8 cellular contexts compared by ENCODE assay signal in genomic region chr7:3897430-3898385, GRCh38.
A peak's percentile ranks its signal among the peaks of the same experiment; 100 is the strongest.
DNase-seq lines count a peak whose midpoint lies in the region; ATAC-seq, FAIRE-seq and TF ChIP-seq lines count a peak whose summit lies in the region.

No MANE protein-coding gene starts in this region.

- no peak overlapping the region for H3K4me3 ChIP-seq in SJCRH30
- no peak overlapping the region for H3K4me3 ChIP-seq in GM12878
- H3K4me3 ChIP-seq in kidney (ENCODE audit: low read length in 2 of 2) = no peak overlapping the region

- H3K9ac ChIP-seq in GM12878 (ENCODE audit: control insufficient read depth, insufficient read depth, low read length) (no peak overlapping the region), kidney (ENCODE audit: low read length in 2 of 2) (no peak overlapping the region)

- RAD21 ChIA-PET in GM12878 (lab: Charles Lee; ENCODE audit: unreplicated experiment) = no interaction called here

- H4K20me1 ChIP-seq in GM12878 (ENCODE audit: control insufficient read depth, insufficient read depth) = no peaks in the 10 kb centered on the region

- TF ChIP-seq RAD21 in GM12878 (IDR thresholded peaks at IDR 0.05; ENCODE audit: insufficient read depth, low read depth, low read length) = peak; percentile 51

- CTCF ChIA-PET in GM12878 (lab: Yijun Ruan, JAX) = interaction anchor here (1.1 to 1.9 kb wide), 3 partner anchors 8 to 1033 kb away, joined by 4 to 6 read pairs (median 4); no protein-coding TSS in a partner anchor

- peak; percentile 57 for DNase-seq in Daoy (ENCODE audit: low read depth)
- DNase-seq in SJCRH30 = peak; percentile 74 to 93
- DNase-seq in GM12878 (ENCODE audit: low read depth, low spot score) = no peak
- no peak for DNase-seq in kidney
- peak in 2 of 3 donors; percentile 6 to 9 for DNase-seq in stimulated activated CD4-positive, alpha-beta T cell treated with anti-CD3 and anti-CD28 coated beads, TNF-alpha, amount 100 ng/mL, for 1 hour (ENCODE audit: low read depth in 3 of 3, low spot score in 1 of 3)

- BruUV-seq in GM12878 (replicated peaks; lab: Mats Ljungman, UMichigan) = no TSS peak

- H3K36me3 ChIP-seq in SJCRH30 (no peaks in the 10 kb centered on the region), GM12878 (ENCODE audit: control insufficient read depth in 2 of 2, insufficient read depth in 2 of 2, low read length in 1 of 2) (no peaks in the 10 kb centered on the region), kidney (ENCODE audit: control insufficient read depth in 1 of 2, insufficient read depth in 2 of 2, low read length in 2 of 2) (no peaks in the 10 kb centered on the region)

- SMC1A ChIA-PET in GM12878 (lab: Charles Lee; ENCODE audit: uncharacterized antibody, unreplicated experiment) = no interaction called here

- ATAC-seq in HG03354 (IDR thresholded peaks at IDR 0.05; ENCODE audit: poor library complexity, severe bottlenecking, unreplicated experiment) (peak; percentile 57), GM12878 (peak; percentile 48; the same call in 1 of the 3 replicates), GM18861 (IDR thresholded peaks at IDR 0.05; ENCODE audit: unreplicated experiment) (no peak), HG03039 (IDR thresholded peaks at IDR 0.05; ENCODE audit: unreplicated experiment) (no peak)

- no peak overlapping the region for H2AFZ ChIP-seq in GM12878 (ENCODE audit: control insufficient read depth, low read depth, low read length)

- intact Hi-C loops in GM12878 (cut with micrococcal nuclease; ENCODE audit: unreplicated experiment) (loop anchor here (5.0 kb wide), 1 partner anchor 1030 kb away; no protein-coding TSS in a partner anchor), kidney (cut with DNase I) (no loop called here)

- no peak for TF ChIP-seq EP300 in GM12878 (IDR thresholded peaks at IDR 0.05; ENCODE audit: borderline replicate concordance in 1 of 2, control insufficient read depth in 1 of 2, low read depth in 2 of 2, low read length in 2 of 2)

- FAIRE-seq in GM12878 (lab: Jason Lieb, UNC) (no peak), kidney (lab: Jason Lieb, UNC) (no peak)

- no peaks in the 10 kb centered on the region for H3K9me3 ChIP-seq in SJCRH30 (replicated peaks)
- H3K9me3 ChIP-seq in GM12878 (replicated peaks; ENCODE audit: control insufficient read depth, insufficient read depth, low read length) = no peaks in the 10 kb centered on the region
- H3K9me3 ChIP-seq in kidney (ENCODE audit: control insufficient read depth in 1 of 2, low read length in 2 of 2) = no peaks in the 10 kb centered on the region

- no peaks in the 10 kb centered on the region for H3K27me3 ChIP-seq in SJCRH30
- H3K27me3 ChIP-seq in GM12878 (replicated peaks in 1 of 2; ENCODE audit: control insufficient read depth in 2 of 2, insufficient read depth in 2 of 2, low read length in 1 of 2) = no peaks in the 10 kb centered on the region

- TF ChIP-seq POLR2A in GM12878 (IDR thresholded peaks at IDR 0.05; ENCODE audit: low read depth, low read length) = no peak

- H3K79me2 ChIP-seq in GM12878 (ENCODE audit: control insufficient read depth, insufficient read depth, low read length) = no peaks in the 10 kb centered on the region

- H3K4me2 ChIP-seq in GM12878 (ENCODE audit: control insufficient read depth, insufficient read depth) = no peak overlapping the region

- TF ChIP-seq CTCF in GM12878 (IDR thresholded peaks at IDR 0.05 in 2 of 3, conservative IDR thresholded peaks at IDR 0.05 in 1 of 3; ENCODE audit: control insufficient read depth in 2 of 3, extremely low read depth in 1 of 3, insufficient read depth in 1 of 3, low read depth in 3 of 3, low read length in 3 of 3) = peak; percentile 42 to 62 (median 54); a peak in 5 of 6 replicates
- peak; percentile 59 for TF ChIP-seq CTCF in kidney (IDR thresholded peaks at IDR 0.05; ENCODE audit: borderline replicate concordance, extremely low read depth, insufficient read depth)

- H3K27ac ChIP-seq in SJCRH30 (peak overlapping the region; percentile 51), GM12878 (ENCODE audit: control insufficient read depth, insufficient read depth) (no peak overlapping the region), kidney (ENCODE audit: low read depth in 2 of 2, low read length in 2 of 2) (no peak overlapping the region)

- peaks cover 22% of the 10 kb centered on the region for H3K4me1 ChIP-seq in SJCRH30
- no peaks in the 10 kb centered on the region for H3K4me1 ChIP-seq in GM12878 (ENCODE audit: control insufficient read depth, insufficient read depth, low read length)
- no peaks in the 10 kb centered on the region for H3K4me1 ChIP-seq in kidney (ENCODE audit: control insufficient read depth in 1 of 2, insufficient read depth in 1 of 2, low read depth in 1 of 2, low read length in 2 of 2)

- in situ Hi-C loops in GM12878 (cut with MboI) = loop anchor here (10.0 kb wide), 1 partner anchor 1033 kb away; no protein-coding TSS in a partner anchor

- 25% methylated on average over 10 of the region's 10 CpGs for WGBS in GM12878 (ENCODE audit: insufficient coverage, insufficient replicate concordance, low lambda C conversion rate, missing lambda C conversion rate)

- POLR2A ChIA-PET in GM12878 (lab: Charles Lee) = no interaction called here

TF ChIP-seq in GM12878, 131 proteins besides CTCF, POLR2A, EP300 and RAD21:
- TF ChIP-seq SMC3 (IDR thresholded peaks at IDR 0.05; ENCODE audit: borderline replicate concordance, low read length) (peak; percentile 61; the same call in 1 of the 2 replicates), HDAC2 (IDR thresholded peaks at IDR 0.05) (no peak), YY1 (IDR thresholded peaks at IDR 0.05; ENCODE audit: low read depth, low read length) (0 out of 2 replicates have a peak, but pooled peaks have one; percentile 18)
TF ChIP-seq in GM12878: peak in this region for 2.

Comparison
In these comparisons a context has a peak if more than half of its experiments do, and no peak if none do; other contexts are left out.
1. DNase-seq: peak in Daoy (single experiment), SJCRH30 (2 of 2) and stimulated activated CD4-positive, alpha-beta T cell treated with anti-CD3 and anti-CD28 coated beads, TNF-alpha, amount 100 ng/mL, for 1 hour (2 of 3); none in GM12878 (single experiment) and kidney (single experiment).
2. ATAC-seq: peak in HG03354 (single experiment) and GM12878 (single experiment); none in GM18861 (single experiment) and HG03039 (single experiment).